ENCODE assay signal across 8 cellular contexts in genomic region chr12:49740930-49741881, GRCh38. TPM values are rescaled to one million over a fixed set of nuclear protein-coding genes. Genes with fewer than 3 reads are reported as not detected.
A peak's percentile ranks its signal among the peaks of the same experiment; 100 is the strongest.
DNase-seq lines count a peak whose midpoint lies in the region; ATAC-seq and TF ChIP-seq lines count a peak whose summit lies in the region.

Gene TMBIM6 (plus strand): TSS chr12:49741557. CDS start chr12:49752494, 10,937 bp downstream.

- H3K4me3 ChIP-seq in HUES64 (ENCODE audit: low read length) (peak within 1 kb of the TSS; percentile 70), OCI-LY1 (ENCODE audit: low read depth, low read length, poor library complexity, severe bottlenecking) (peak within 1 kb of the TSS; percentile 81)

- ATAC-seq in GM21423 (IDR thresholded peaks at IDR 0.05; ENCODE audit: unreplicated experiment) = peak; percentile 95

- peaks cover 19% of the 10 kb centered on the region for H3K27me3 Mint-ChIP-seq in endothelial cell (ENCODE audit: unreplicated experiment)

- DNase-seq in D341Med (ENCODE audit: low spot score) (peak; percentile 96), endothelial cell (ENCODE audit: low spot score) (peak; percentile 97), midbrain (lab: John Stamatoyannopoulos, UW) (peak; percentile 100)
- peak; percentile 97 for DNase-seq in activated CD8-positive, alpha-beta memory T cell treated with anti-CD3 and anti-CD28 coated beads, Interleukin-2, amount 50 U/mL, for 48 hours
- DNase-seq in stimulated activated CD8-positive, alpha-beta memory T cell treated with anti-CD3 and anti-CD28 coated beads, Interleukin-2, amount 100 ng/mL, for 48 hours (ENCODE audit: low read depth in 2 of 2) = peak; percentile 94 to 97

- no peaks in the 10 kb centered on the region for H3K9me2 ChIP-seq in OCI-LY1 (ENCODE audit: low read depth, low read length)

- H3K27me3 ChIP-seq in HUES64 (ENCODE audit: insufficient read depth, low read length) (no peaks in the 10 kb centered on the region), OCI-LY1 (ENCODE audit: insufficient read depth, low read length) (no peaks in the 10 kb centered on the region)

- WGBS in HUES64 = 5% methylated on average over 50 of the region's 50 CpGs

- peak within 1 kb of the TSS; percentile 92 for H3K27ac ChIP-seq in HUES64 (ENCODE audit: low read depth, low read length)
- peak within 1 kb of the TSS; percentile 77 for H3K27ac ChIP-seq in OCI-LY1 (ENCODE audit: low read depth, low read length, poor library complexity, severe bottlenecking)

- TF ChIP-seq CTCF in OCI-LY1 (IDR thresholded peaks at IDR 0.05; ENCODE audit: low read length) (peak; percentile 96), endothelial cell (IDR thresholded peaks at IDR 0.05; ENCODE audit: unreplicated experiment) (peak; percentile 86)

- H3K36me3 ChIP-seq in HUES64 (ENCODE audit: insufficient read depth, low read length) = peaks cover 9% of the 10 kb centered on the region; the same call in 1 of the 2 replicates
- peaks cover 15% of the 10 kb centered on the region for H3K36me3 ChIP-seq in OCI-LY1 (ENCODE audit: insufficient read depth, low read length)

- H3K9ac ChIP-seq in HUES64 (ENCODE audit: low read depth, low read length) (peak within 1 kb of the TSS; percentile 87), OCI-LY1 (ENCODE audit: low read length) (peak within 1 kb of the TSS; percentile 82)

- H3K4me1 ChIP-seq in HUES64 (ENCODE audit: insufficient read depth, low read length) (peaks cover 6% of the 10 kb centered on the region; the same call in 1 of the 2 replicates), OCI-LY1 (ENCODE audit: insufficient read depth, low read length, severe bottlenecking) (peaks cover 28% of the 10 kb centered on the region)

- H4K20me1 ChIP-seq in OCI-LY1 (ENCODE audit: insufficient read depth, low read length) = peaks cover 7% of the 10 kb centered on the region

- H3K27ac Mint-ChIP-seq in endothelial cell (ENCODE audit: unreplicated experiment) = peak within 1 kb of the TSS; percentile 100

- H3F3A ChIP-seq in OCI-LY1 (ENCODE audit: insufficient read depth, low read length) = no peaks in the 10 kb centered on the region

- H3K9me3 Mint-ChIP-seq in endothelial cell (ENCODE audit: unreplicated experiment) = no peaks in the 10 kb centered on the region

- H3K79me2 ChIP-seq in OCI-LY1 (ENCODE audit: insufficient read depth, low read length) = peaks cover 44% of the 10 kb centered on the region

- H3K4me2 ChIP-seq in OCI-LY1 (ENCODE audit: low read length) = peak within 1 kb of the TSS; percentile 94

- H3K4me3 Mint-ChIP-seq in endothelial cell (ENCODE audit: unreplicated experiment) = peak within 1 kb of the TSS; percentile 99

- peak within 1 kb of the TSS; percentile 100 for H2AFZ ChIP-seq in OCI-LY1 (ENCODE audit: low read length)

- H3K4me1 Mint-ChIP-seq in endothelial cell (ENCODE audit: unreplicated experiment) = peaks cover 37% of the 10 kb centered on the region

- H3K36me3 Mint-ChIP-seq in endothelial cell (ENCODE audit: low read depth, unreplicated experiment) = peaks cover 10% of the 10 kb centered on the region

- no peaks in the 10 kb centered on the region for H3K9me3 ChIP-seq in HUES64 (ENCODE audit: insufficient read depth, low read depth, low read length)
- H3K9me3 ChIP-seq in OCI-LY1 (ENCODE audit: low read length) = no peaks in the 10 kb centered on the region

RNA-seq across cellular contexts. Expression of gene TMBIM6, which starts in this region (rescaled TPM):
- polyA plus RNA-seq in HUES64 (2013, experiment 1 of 2) = 255 TPM
- 289 TPM for polyA plus RNA-seq in HUES64 (2013, experiment 2 of 2)
- 571 TPM for total RNA-seq in endothelial cell (ENCODE audit: unreplicated experiment)

Comparison
In these comparisons a context has a peak if more than half of its experiments do, and no peak if none do; other contexts are left out.
1. Peak in every context shown above with its lines: DNase-seq, ATAC-seq, H3K4me3 ChIP-seq and H3K27ac ChIP-seq.